In the genomic region with DNA sequence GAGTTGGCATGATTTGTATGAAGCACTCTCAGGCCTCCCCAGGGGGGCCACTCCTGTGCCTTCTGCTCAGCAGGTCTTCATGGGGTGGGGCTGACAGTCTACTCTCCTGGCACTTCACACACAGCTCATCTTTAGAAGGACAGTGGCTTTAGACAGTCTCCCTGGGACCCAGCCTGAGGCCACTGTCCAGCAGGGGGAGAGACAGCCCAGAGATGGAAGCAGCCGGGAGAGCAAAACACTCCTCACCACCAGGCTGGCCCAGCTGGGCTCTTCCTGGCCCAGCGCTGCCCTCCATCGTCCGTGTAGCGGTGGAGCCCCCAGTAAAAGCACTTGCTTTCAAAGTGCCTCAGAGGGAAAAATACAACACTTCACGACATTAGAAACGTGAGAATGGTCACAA, we compare ENCODE assay signal across 10 cellular contexts.
DNase-seq lines count a peak whose midpoint lies in the region; ATAC-seq, FAIRE-seq and TF ChIP-seq lines count a peak whose summit lies in the region.
"Had no signal": no experiment of that assay in that cellular context is flagged by ENCODE, and none has a peak within 500 bp of the region (broad histone marks: within the 10 kb centered on the region; RNA-seq: fewer than 3 reads in every experiment).

No MANE protein-coding gene starts in this region.

- H3K27ac ChIP-seq in A549 (no peak overlapping the region), HCT116 (ENCODE audit: low read depth, low read length) (no peak overlapping the region), SJCRH30 (no peak overlapping the region), small intestine (ENCODE audit: low read depth in 1 of 2, low read length in 1 of 2) (no peak overlapping the region)

- CTCF ChIA-PET in A549 (lab: Yijun Ruan, JAX): interaction anchor here (0.6 to 6.0 kb wide), 22 partner anchors 9 to 136 kb away, joined by 3 to 44 read pairs (median 4); a partner anchor contains a TSS
- CTCF ChIA-PET in HCT116 (lab: Charles Lee): interaction anchor here (0.7 to 3.0 kb wide), 8 partner anchors 10 to 297 kb away, joined by 3 to 15 read pairs (median 4); no protein-coding TSS in a partner anchor

- POLR2A ChIA-PET in A549 (lab: Yijun Ruan, JAX): no interaction called here
- POLR2A ChIA-PET in HCT116 (lab: Charles Lee): interaction anchor here (0.6 kb wide), 1 partner anchor 109 kb away, joined by 3 read pairs; no protein-coding TSS in a partner anchor

- TF ChIP-seq RAD21 in A549 (conservative IDR thresholded peaks at IDR 0.05 in 1 of 2, IDR thresholded peaks at IDR 0.05 in 1 of 2) (peak; percentile 52 to 70), HCT116 (IDR thresholded peaks at IDR 0.05; ENCODE audit: low read depth) (peak; percentile 68)

- no peak for TF ChIP-seq EP300 in A549 (IDR thresholded peaks at IDR 0.05)

- H3K36me3 ChIP-seq in HCT116 (ENCODE audit: control insufficient read depth in 1 of 2, insufficient read depth in 2 of 2, low read length in 2 of 2): no peaks in the 10 kb centered on the region
- no peaks in the 10 kb centered on the region for H3K36me3 ChIP-seq in SJCRH30
- H3K36me3 ChIP-seq in small intestine (ENCODE audit: control insufficient read depth in 2 of 2, insufficient read depth in 2 of 2, low read length in 2 of 2): no peaks in the 10 kb centered on the region

- TF ChIP-seq POLR2A in A549 (IDR thresholded peaks at IDR 0.05; ENCODE audit: low read length): no peak
- no peak for TF ChIP-seq POLR2A in HCT116 (IDR thresholded peaks at IDR 0.05; ENCODE audit: borderline replicate concordance, extremely low read depth, insufficient read depth, insufficient read length)

- WGBS in A549 (ENCODE audit: missing lambda C conversion rate): 23% methylated on average over 7 of the region's 7 CpGs
- WGBS in small intestine, 3 donors: 22 to 30% (median 23%) methylated on average over 7 of the region's 7 CpGs

- RAD21 ChIA-PET in HCT116 (lab: Charles Lee; ENCODE audit: low non-redundant PET in 1 of 2, low total read pairs in 2 of 2, uncharacterized antibody in 2 of 2, unreplicated experiment in 2 of 2): interaction anchor here (0.7 to 1.0 kb wide), 3 partner anchors 69 to 73 kb away, joined by 3 to 4 read pairs (median 3); no protein-coding TSS in a partner anchor

- H4K20me1 ChIP-seq in HCT116 (ENCODE audit: insufficient read depth): no peaks in the 10 kb centered on the region

- H3K4me3 ChIP-seq in A549 (no peak overlapping the region), HCT116 (replicated peaks in 1 of 2; ENCODE audit: low read depth in 1 of 2, low read length in 2 of 2) (no peak overlapping the region), SJCRH30 (no peak overlapping the region), small intestine (ENCODE audit: low read depth in 1 of 2, low read length in 2 of 2) (no peak overlapping the region)

- no peaks in the 10 kb centered on the region for H3K79me2 ChIP-seq in HCT116 (ENCODE audit: insufficient read depth, low read length)

- H3K27me3 ChIP-seq in HCT116 (ENCODE audit: insufficient read depth, low read length): peaks cover 22% of the 10 kb centered on the region; the same call in 1 of the 2 replicates
- peaks cover 17% of the 10 kb centered on the region; the same call in 1 of the 2 replicates for H3K27me3 ChIP-seq in SJCRH30
- peaks cover 0 to 14% of the 10 kb centered on the region in 2 donors for H3K27me3 ChIP-seq in small intestine (ENCODE audit: control insufficient read depth in 2 of 2, insufficient read depth in 2 of 2, low read length in 2 of 2)

- H2AFZ ChIP-seq in HCT116 (ENCODE audit: low read depth, low read length, poor library complexity, severe bottlenecking): no peak overlapping the region

- ATAC-seq in A549: peak; percentile 85 to 95
- ATAC-seq in HCT116: peak; percentile 45
- ATAC-seq in GM18498 (IDR thresholded peaks at IDR 0.05; ENCODE audit: unreplicated experiment): no peak
- ATAC-seq in GM21526 (IDR thresholded peaks at IDR 0.05; ENCODE audit: low FRiP score, unreplicated experiment): no peak
- no peak for ATAC-seq in HG03097 (IDR thresholded peaks at IDR 0.05; ENCODE audit: low FRiP score, unreplicated experiment)
- ATAC-seq: naive thymus-derived CD4-positive, alpha-beta T cell had no signal

- intact Hi-C loops in HCT116 (cut with micrococcal nuclease): loop anchor here (5.0 kb wide), 1 partner anchor 110 kb away; no protein-coding TSS in a partner anchor

- H3K4me1 ChIP-seq in A549 (peaks cover 5% of the 10 kb centered on the region; the same call in 2 of the 3 replicates), HCT116 (ENCODE audit: control insufficient read depth in 1 of 2, insufficient read depth in 2 of 2, low read length in 2 of 2) (peaks cover 10 to 11% of the 10 kb centered on the region in 2 experiments), SJCRH30 (no peaks in the 10 kb centered on the region), small intestine (ENCODE audit: control insufficient read depth in 2 of 2, insufficient read depth in 1 of 2, low read depth in 1 of 2, low read length in 1 of 2) (no peaks in the 10 kb centered on the region)

- DNase-seq in A549 (ENCODE audit: low read depth in 1 of 2, low spot score in 1 of 2) (peak; percentile 69 to 85), HCT116 (ENCODE audit: low read depth, low spot score) (peak; percentile 16), SJCRH30 (peak; percentile 7 to 26), iPS-NIHi11 (ENCODE audit: low spot score) (peak; percentile 86), small intestine (no peak)
- DNase-seq: naive thymus-derived CD4-positive, alpha-beta T cell; NCI-H187 had no signal

- no peak overlapping the region for H3K9ac ChIP-seq in HCT116 (ENCODE audit: low read length)

- H3K4me2 ChIP-seq in A549 (no peak overlapping the region), HCT116 (ENCODE audit: low read length) (no peak overlapping the region)

- H3K9me2 ChIP-seq in HCT116 (ENCODE audit: insufficient read depth): no peaks in the 10 kb centered on the region

- BruUV-seq in HCT116 (replicated peaks; lab: Mats Ljungman, UMichigan): no TSS peak

- H3K9me3 ChIP-seq in A549: peaks cover 23% of the 10 kb centered on the region
- H3K9me3 ChIP-seq in HCT116 (ENCODE audit: control insufficient read depth in 1 of 2, insufficient read depth in 1 of 2, low read depth in 1 of 2, low read length in 2 of 2): peaks cover 3 to 9% of the 10 kb centered on the region in 2 experiments; a peak in 2 of 4 replicates
- H3K9me3 ChIP-seq in SJCRH30 (replicated peaks): 0 out of 2 replicates have a peak, but pooled peaks cover 5% of the 10 kb centered on the region
- no peaks in the 10 kb centered on the region for H3K9me3 ChIP-seq in small intestine (ENCODE audit: control insufficient read depth, low read depth)

- TF ChIP-seq CTCF in A549 (IDR thresholded peaks at IDR 0.05): peak; percentile 39; the same call in 2 of the 3 replicates
- TF ChIP-seq CTCF in HCT116 (IDR thresholded peaks at IDR 0.05 in 2 of 3, conservative IDR thresholded peaks at IDR 0.05 in 1 of 3; ENCODE audit: borderline replicate concordance in 1 of 3, insufficient read depth in 1 of 3, low read depth in 2 of 3, low read length in 2 of 3): peak; percentile 35 to 71 (median 60)

- FAIRE-seq in A549 (lab: Jason Lieb, UNC): no peak
- no peak for FAIRE-seq in small intestine (lab: Jason Lieb, UNC)

TF ChIP-seq in A549, 52 proteins besides CTCF, POLR2A, EP300 and RAD21:
- peak; percentile 49 for TF ChIP-seq SMC3 (IDR thresholded peaks at IDR 0.05)
- no peak for TF ChIP-seq CHD4 (IDR thresholded peaks at IDR 0.05; ENCODE audit: borderline replicate concordance)

TF ChIP-seq in HCT116, 20 proteins besides CTCF, POLR2A, EP300 and RAD21:
- TF ChIP-seq CEBPB (IDR thresholded peaks at IDR 0.05; ENCODE audit: low read depth) (no peak), JUND (IDR thresholded peaks at IDR 0.05) (no peak), EZH2 (IDR thresholded peaks at IDR 0.05) (no peak), CBX3 (IDR thresholded peaks at IDR 0.05; ENCODE audit: low read depth) (no peak), ZFX (IDR thresholded peaks at IDR 0.05) (no peak), EGR1 (IDR thresholded peaks at IDR 0.05; ENCODE audit: low read depth) (no peak), SP1 (IDR thresholded peaks at IDR 0.05; ENCODE audit: low read depth) (no peak), EZH2phosphoT487 (IDR thresholded peaks at IDR 0.05; ENCODE audit: borderline replicate concordance) (no peak), SRF (IDR thresholded peaks at IDR 0.05; ENCODE audit: low read depth) (no peak), YY1 (IDR thresholded peaks at IDR 0.05; ENCODE audit: extremely low read depth, insufficient replicate concordance, low read depth, low read length) (no peak), ELF1 (IDR thresholded peaks at IDR 0.05; ENCODE audit: borderline replicate concordance, low read depth) (no peak), TCF7L2 (IDR thresholded peaks at IDR 0.05; ENCODE audit: borderline replicate concordance, extremely low read depth, insufficient read depth, insufficient read length) (no peak), SIN3A (IDR thresholded peaks at IDR 0.05; ENCODE audit: low read depth) (no peak)
- TF ChIP-seq, protein P1, sequence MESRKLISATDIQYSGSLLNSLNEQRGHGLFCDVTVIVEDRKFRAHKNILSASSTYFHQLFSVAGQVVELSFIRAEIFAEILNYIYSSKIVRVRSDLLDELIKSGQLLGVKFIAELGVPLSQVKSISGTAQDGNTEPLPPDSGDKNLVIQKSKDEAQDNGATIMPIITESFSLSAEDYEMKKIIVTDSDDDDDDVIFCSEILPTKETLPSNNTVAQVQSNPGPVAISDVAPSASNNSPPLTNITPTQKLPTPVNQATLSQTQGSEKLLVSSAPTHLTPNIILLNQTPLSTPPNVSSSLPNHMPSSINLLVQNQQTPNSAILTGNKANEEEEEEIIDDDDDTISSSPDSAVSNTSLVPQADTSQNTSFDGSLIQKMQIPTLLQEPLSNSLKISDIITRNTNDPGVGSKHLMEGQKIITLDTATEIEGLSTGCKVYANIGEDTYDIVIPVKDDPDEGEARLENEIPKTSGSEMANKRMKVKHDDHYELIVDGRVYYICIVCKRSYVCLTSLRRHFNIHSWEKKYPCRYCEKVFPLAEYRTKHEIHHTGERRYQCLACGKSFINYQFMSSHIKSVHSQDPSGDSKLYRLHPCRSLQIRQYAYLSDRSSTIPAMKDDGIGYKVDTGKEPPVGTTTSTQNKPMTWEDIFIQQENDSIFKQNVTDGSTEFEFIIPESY (IDR thresholded peaks at IDR 0.05; ENCODE audit: extremely low read depth, insufficient replicate concordance, low read length): no peak
- TF ChIP-seq, protein P2, sequence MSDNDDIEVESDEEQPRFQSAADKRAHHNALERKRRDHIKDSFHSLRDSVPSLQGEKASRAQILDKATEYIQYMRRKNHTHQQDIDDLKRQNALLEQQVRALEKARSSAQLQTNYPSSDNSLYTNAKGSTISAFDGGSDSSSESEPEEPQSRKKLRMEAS (IDR thresholded peaks at IDR 0.05): no peak

Comparison
In these comparisons a context has a peak if more than half of its experiments do, and no peak if none do; other contexts are left out.
1. ATAC-seq: peak in A549 (2 of 2) and HCT116 (single experiment); none in GM18498 (single experiment), GM21526 (single experiment) and HG03097 (single experiment).